ENCODE assay signal across 23 cellular contexts in genomic region chr16:81515721-81516120, GRCh38.
A peak's percentile ranks its signal among the peaks of the same experiment; 100 is the strongest.
DNase-seq lines count a peak whose midpoint lies in the region; ATAC-seq and TF ChIP-seq lines count a peak whose summit lies in the region.
"Had no signal": no experiment of that assay in that cellular context is flagged by ENCODE, and none has a peak within 500 bp of the region (broad histone marks: within the 10 kb centered on the region; RNA-seq: fewer than 3 reads in every experiment).

No MANE protein-coding gene starts in this region.

- H3K9me3 ChIP-seq in Caco-2 (no peaks in the 10 kb centered on the region), esophagus squamous epithelium (no peaks in the 10 kb centered on the region), trophoblast cell (ENCODE audit: insufficient read depth, low read depth, low read length) (peaks cover 5% of the 10 kb centered on the region), OCI-LY7 (ENCODE audit: low read length) (no peaks in the 10 kb centered on the region)
- H3K9me3 ChIP-seq: SJCRH30, thoracic aorta had no signal

- no peak overlapping the region for H3K4me2 ChIP-seq in trophoblast cell (ENCODE audit: low read length)
- H3K4me2 ChIP-seq in OCI-LY7 (ENCODE audit: low read length): no peak overlapping the region
- H3K4me2 ChIP-seq: hepatocyte had no signal

- H3K4me3 Mint-ChIP-seq in Caco-2 (ENCODE audit: unreplicated experiment): no peak overlapping the region
- H3K4me3 Mint-ChIP-seq: activated CD4-positive, alpha-beta T cell treated with anti-CD3 and anti-CD28 coated beads, Interleukin-2, amount 10 ng/mL, durations not matched to agents 24 days and 14 days; CD4-positive, alpha-beta T cell; T-helper 1 cell treated with Interleukin-12 subunit alpha and Interleukin-12 subunit beta and Interleukin-4 antibody, amounts not matched to agents 30 μg/mL and 1 μg/mL, for 36 hours had no signal

- no peak overlapping the region for H2AK5ac ChIP-seq in trophoblast cell (ENCODE audit: low read length)

- no peak overlapping the region for H3K9ac ChIP-seq in trophoblast cell (ENCODE audit: low read length)

- H3K9me3 Mint-ChIP-seq in Caco-2 (ENCODE audit: unreplicated experiment): no peaks in the 10 kb centered on the region
- H3K9me3 Mint-ChIP-seq: activated CD4-positive, alpha-beta T cell treated with anti-CD3 and anti-CD28 coated beads, Interleukin-2, amount 10 ng/mL, durations not matched to agents 24 days and 14 days; CD4-positive, alpha-beta T cell; T-helper 1 cell treated with Interleukin-12 subunit alpha and Interleukin-12 subunit beta and Interleukin-4 antibody, amounts not matched to agents 30 μg/mL and 1 μg/mL, for 36 hours had no signal

- no peak for TF ChIP-seq POLR2A in esophagus squamous epithelium (IDR thresholded peaks at IDR 0.05)

- peaks cover 39% of the 10 kb centered on the region for H3K79me1 ChIP-seq in trophoblast cell (ENCODE audit: low read length)

- H3K4me3 ChIP-seq in Caco-2 (ENCODE audit: low read depth, low read length): no peak overlapping the region
- H3K4me3 ChIP-seq in esophagus squamous epithelium: no peak overlapping the region
- no peak overlapping the region for H3K4me3 ChIP-seq in trophoblast cell (ENCODE audit: low read depth, low read length)
- H3K4me3 ChIP-seq in OCI-LY7 (ENCODE audit: low read depth, low read length, poor library complexity, severe bottlenecking): no peak overlapping the region
- H3K4me3 ChIP-seq: hepatocyte, SJCRH30, thoracic aorta had no signal

- no peak overlapping the region for H2BK12ac ChIP-seq in trophoblast cell (ENCODE audit: low read length)

- peak overlapping the region; percentile 2 for H4K8ac ChIP-seq in trophoblast cell (ENCODE audit: low read depth, low read length)

- H3K18ac ChIP-seq in trophoblast cell (ENCODE audit: low read length): peak overlapping the region; percentile 59

- no peak for DNase-seq in Caco-2
- no peak for DNase-seq in esophagus squamous epithelium (lab: John Stamatoyannopoulos, UW)
- DNase-seq in trophoblast cell: no peak
- no peak for DNase-seq in OCI-LY7 (ENCODE audit: low spot score)
- no peak for DNase-seq in NCI-H526 (lab: John Stamatoyannopoulos, UW)
- DNase-seq: activated CD4-positive, alpha-beta T cell treated with anti-CD3 and anti-CD28 coated beads, Interleukin-2, amount 10 ng/mL, durations not matched to agents 24 days and 14 days; activated CD8-positive, alpha-beta memory T cell treated with anti-CD3 and anti-CD28 coated beads, Interleukin-2, amount 50 U/mL, for 48 hours; CD4-positive, alpha-beta T cell; cortex of kidney; foreskin fibroblast; IMR-90; left ventricle myocardium superior; NCI-H2081 treated with DMSO at 0.1 percent for 48 hours; NCI-H446; SJCRH30; stimulated activated CD4-positive, alpha-beta T cell treated with anti-CD3 and anti-CD28 coated beads, Interleukin-1b, Interleukin-23, amount 100 ng/mL, for 48 hours had no signal

- H3K4me1 ChIP-seq in Caco-2: peaks cover 37% of the 10 kb centered on the region
- peaks cover 25 to 76% (median 51%) of the 10 kb centered on the region in 3 donors for H3K4me1 ChIP-seq in esophagus squamous epithelium
- H3K4me1 ChIP-seq in trophoblast cell (ENCODE audit: control insufficient read depth in 1 of 2, insufficient read depth in 2 of 2, low read length in 2 of 2): peaks cover 42 to 59% of the 10 kb centered on the region in 2 experiments
- H3K4me1 ChIP-seq in OCI-LY7 (ENCODE audit: insufficient read depth, low read length, poor library complexity, severe bottlenecking): peaks cover 50% of the 10 kb centered on the region
- H3K4me1 ChIP-seq: SJCRH30 had no signal

- H3K36me3 Mint-ChIP-seq in Caco-2 (ENCODE audit: insufficient read depth, unreplicated experiment): peaks cover 36% of the 10 kb centered on the region

- no peaks in the 10 kb centered on the region for H3K27me3 Mint-ChIP-seq in Caco-2 (ENCODE audit: insufficient read depth, unreplicated experiment)
- H3K27me3 Mint-ChIP-seq: activated CD4-positive, alpha-beta T cell treated with anti-CD3 and anti-CD28 coated beads, Interleukin-2, amount 10 ng/mL, durations not matched to agents 24 days and 14 days; CD4-positive, alpha-beta T cell had no signal

- intact Hi-C loops in Caco-2 (cut with micrococcal nuclease; ENCODE audit: unreplicated experiment): loop anchor here (2.0 kb wide), 1 partner anchor 33 kb away; no protein-coding TSS in a partner anchor
- intact Hi-C loops in esophagus squamous epithelium (cut with DNase I): no loop called here
- intact Hi-C loops in OCI-LY7 (cut with micrococcal nuclease; ENCODE audit: unreplicated experiment): no loop called here

- POLR2A ChIA-PET in Caco-2 (lab: Charles Lee): no interaction called here
- POLR2A ChIA-PET in OCI-LY7 (lab: Charles Lee): no interaction called here

- H3K4ac ChIP-seq in trophoblast cell (ENCODE audit: low read depth, low read length): peak overlapping the region; percentile 37

- no peaks in the 10 kb centered on the region for H3K9me2 ChIP-seq in OCI-LY7 (ENCODE audit: insufficient read depth, low read length)

- no peak overlapping the region for H3K23ac ChIP-seq in trophoblast cell (ENCODE audit: low read length)

- peaks cover 9% of the 10 kb centered on the region for H4K20me1 ChIP-seq in OCI-LY7 (ENCODE audit: insufficient read depth, low read length)

- peak overlapping the region; percentile 3 to 77 (median 67) for H3K27ac ChIP-seq in esophagus squamous epithelium
- no peak overlapping the region for H3K27ac ChIP-seq in trophoblast cell (ENCODE audit: low read depth, low read length)
- H3K27ac ChIP-seq in OCI-LY7 (ENCODE audit: low read depth, low read length, poor library complexity, severe bottlenecking): no peak overlapping the region
- H3K27ac ChIP-seq: hepatocyte, SJCRH30, thoracic aorta had no signal

- WGBS in esophagus squamous epithelium, 2 donors: 74 to 81% methylated on average over 5 to 6 of the region's 10 CpGs
- no CpG with 5 or more reads among the region's 10 CpGs for WGBS in trophoblast cell (ENCODE audit: extremely low coverage, insufficient coverage, insufficient read length)

- H3K36me3 ChIP-seq in Caco-2 (ENCODE audit: control insufficient read depth, insufficient read depth, low read length) (0 out of 2 replicates have a peak, but pooled peaks cover 2% of the 10 kb centered on the region), esophagus squamous epithelium (peaks cover 0 to 22% (median 0%) of the 10 kb centered on the region in 3 donors), trophoblast cell (ENCODE audit: control insufficient read depth in 1 of 2, insufficient read depth in 2 of 2, low read length in 2 of 2) (peaks cover 7 to 12% of the 10 kb centered on the region in 2 experiments), OCI-LY7 (ENCODE audit: insufficient read depth, low read length) (peaks cover 11% of the 10 kb centered on the region)
- H3K36me3 ChIP-seq: SJCRH30, thoracic aorta had no signal

- H2AFZ ChIP-seq in trophoblast cell (ENCODE audit: insufficient read depth, low read length, poor library complexity): no peak overlapping the region
- no peak overlapping the region for H2AFZ ChIP-seq in OCI-LY7 (ENCODE audit: low read length)
- H2AFZ ChIP-seq: hepatocyte had no signal

- H3K27me3 ChIP-seq in Caco-2 (replicated peaks; ENCODE audit: control insufficient read depth, insufficient read depth, low read length): no peaks in the 10 kb centered on the region
- no peaks in the 10 kb centered on the region for H3K27me3 ChIP-seq in esophagus squamous epithelium
- no peaks in the 10 kb centered on the region for H3K27me3 ChIP-seq in trophoblast cell (ENCODE audit: insufficient read depth, low read length)
- H3K27me3 ChIP-seq: hepatocyte, SJCRH30 had no signal

- BruUV-seq in Caco-2 (replicated peaks; lab: Mats Ljungman, UMichigan) (no TSS peak), OCI-LY7 (replicated peaks; lab: Mats Ljungman, UMichigan) (no TSS peak)

- no peak overlapping the region for H3K14ac ChIP-seq in trophoblast cell (ENCODE audit: low read length)

- TF ChIP-seq CTCF in Caco-2 (IDR thresholded peaks at IDR 0.05; ENCODE audit: insufficient read depth in 1 of 2, low read depth in 1 of 2, low read length in 1 of 2, severe bottlenecking in 1 of 2, unreplicated experiment in 1 of 2) (no peak), esophagus squamous epithelium (IDR thresholded peaks at IDR 0.05) (no peak), OCI-LY7 (conservative IDR thresholded peaks at IDR 0.05; ENCODE audit: low read length) (no peak)

- H4K12ac ChIP-seq in trophoblast cell (ENCODE audit: low read depth, low read length): no peak overlapping the region

- H3K79me2 ChIP-seq in trophoblast cell (ENCODE audit: control insufficient read depth, insufficient read depth, low read length, poor library complexity) (peaks cover 33% of the 10 kb centered on the region), OCI-LY7 (ENCODE audit: insufficient read depth, low read depth, low read length) (peaks cover 13% of the 10 kb centered on the region; the same call in 1 of the 2 replicates)

- no peak for ATAC-seq in SK-N-SH treated with all-trans-retinoic acid at 6 μM for 48 hours
- no peak for ATAC-seq in HG03457 (IDR thresholded peaks at IDR 0.05; ENCODE audit: unreplicated experiment)
- no peak for ATAC-seq in HG03159 (IDR thresholded peaks at IDR 0.05; ENCODE audit: unreplicated experiment)
- ATAC-seq: left ventricle myocardium superior, Panc1 had no signal

- H2BK120ac ChIP-seq in trophoblast cell (ENCODE audit: insufficient read depth, low read length, poor library complexity): no peak overlapping the region

- H4K91ac ChIP-seq in trophoblast cell (ENCODE audit: low read depth, low read length): peak overlapping the region; percentile 41

- peaks cover 22% of the 10 kb centered on the region for H3K4me1 Mint-ChIP-seq in Caco-2 (ENCODE audit: low read depth, unreplicated experiment)

- peak overlapping the region; percentile 57 for H3K27ac Mint-ChIP-seq in Caco-2 (ENCODE audit: unreplicated experiment)
- H3K27ac Mint-ChIP-seq: CD4-positive, alpha-beta T cell; T-helper 1 cell treated with Interleukin-12 subunit alpha and Interleukin-12 subunit beta and Interleukin-4 antibody, amounts not matched to agents 30 μg/mL and 1 μg/mL, for 36 hours had no signal

- no peak overlapping the region for H2BK5ac ChIP-seq in trophoblast cell (ENCODE audit: low read depth, low read length, poor library complexity)

- CTCF ChIA-PET in Caco-2 (lab: Charles Lee): no interaction called here
- CTCF ChIA-PET in OCI-LY7 (lab: Charles Lee; ENCODE audit: unreplicated experiment): no interaction called here

TF ChIP-seq in SK-N-SH treated with all-trans-retinoic acid at 6 μM for 48 hours, 23 proteins besides CTCF, POLR2A, EP300 and RAD21:
- TF ChIP-seq TOX (CRISPR knock-in tag; IDR thresholded peaks at IDR 0.05; ENCODE audit: borderline replicate concordance) (no peak), ZNF70 (CRISPR knock-in tag; IDR thresholded peaks at IDR 0.05) (peak; percentile 16; the same call in 1 of the 2 replicates)

Comparison
In these comparisons a context has a peak if more than half of its experiments do, and no peak if none do; other contexts are left out.
1. H3K27ac ChIP-seq: peak in esophagus squamous epithelium (4 of 4); none in trophoblast cell (single experiment) and OCI-LY7 (single experiment).